ENCODE assay signal across 8 cellular contexts in the genomic region with DNA sequence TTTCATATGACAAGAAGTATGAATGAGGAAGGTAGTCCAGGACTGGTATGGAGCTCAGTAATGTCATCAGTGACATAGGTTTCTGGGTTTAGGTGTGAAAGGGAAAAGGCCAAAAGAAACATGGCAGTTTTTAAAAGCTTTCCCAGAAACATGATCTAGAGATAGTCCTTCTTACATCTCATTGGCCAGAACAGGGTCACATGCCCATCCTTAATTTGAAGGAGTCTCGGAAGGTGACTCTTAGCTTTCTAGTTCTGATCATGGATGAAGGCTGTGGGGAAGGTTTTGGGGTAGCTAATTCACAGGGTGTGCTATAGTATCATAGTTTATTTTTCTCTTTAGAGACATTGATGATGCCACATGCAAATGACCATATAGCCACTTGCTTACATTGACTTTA.
"Had no signal": no experiment of that assay in that cellular context is flagged by ENCODE, and none has a peak within 500 bp of the region (broad histone marks: within the 10 kb centered on the region; RNA-seq: fewer than 3 reads in every experiment).

No MANE protein-coding gene starts in this region.

- H3K4me3 ChIP-seq: GM23248 had no signal

- DNase-seq: GM23248, GOT3, H9, HCEC 1CT, KBM-7 had no signal

- FAIRE-seq: H54, HTR-8/SVneo had no signal

- H2AFZ ChIP-seq: GM23248 had no signal

- H3K9ac ChIP-seq: GM23248, KMS-11 had no signal

- H3K27ac ChIP-seq: GM23248, KMS-11 had no signal

- H3K4me2 ChIP-seq: KMS-11 had no signal
